ENCODE assay signal across 11 cellular contexts in genomic region chr18:58102875-58103274, GRCh38.
"Had no signal": no experiment of that assay in that cellular context is flagged by ENCODE, and none has a peak within 500 bp of the region (broad histone marks: within the 10 kb centered on the region; RNA-seq: fewer than 3 reads in every experiment).

No MANE protein-coding gene starts in this region.

- ATAC-seq: foreskin keratinocyte, lower lobe of right lung, natural killer cell had no signal

- DNase-seq: activated CD4-positive, alpha-beta T cell treated with anti-CD3 and anti-CD28 coated beads, Interleukin-2, amount 50 U/mL, for 4 hours; activated T-cell treated with anti-CD3 and anti-CD28 coated beads for 4 hours; foreskin keratinocyte; glutamatergic neuron; kidney glomerular epithelial cell; lower lobe of right lung; natural killer cell; ovary; stimulated activated CD8-positive, alpha-beta memory T cell treated with anti-CD3 and anti-CD28 coated beads, Interleukin-4, amount 100 ng/mL, for 48 hours; stimulated activated naive CD4-positive, alpha-beta T cell had no signal

- H3K4me3 ChIP-seq: ovary, tibial nerve had no signal

- H3K4me1 ChIP-seq: foreskin keratinocyte had no signal

- H3K27ac ChIP-seq: foreskin keratinocyte, lower lobe of right lung, ovary had no signal

- H3K9me3 ChIP-seq: lower lobe of right lung, ovary, tibial nerve had no signal

- H3K27me3 ChIP-seq: foreskin keratinocyte, ovary, tibial nerve had no signal

- H3K36me3 ChIP-seq: lower lobe of right lung, ovary, tibial nerve had no signal
